ENCODE assay signal across 10 cellular contexts in genomic region chr12:10750385-10750727, GRCh38. TPM values are rescaled to one million over a fixed set of nuclear protein-coding genes. Genes with fewer than 3 reads are reported as not detected.
DNase-seq lines count a peak whose midpoint lies in the region; ATAC-seq and TF ChIP-seq lines count a peak whose summit lies in the region.
"Had no signal": no experiment of that assay in that cellular context is flagged by ENCODE, and none has a peak within 500 bp of the region (broad histone marks: within the 10 kb centered on the region; RNA-seq: fewer than 3 reads in every experiment).

No MANE protein-coding gene starts in this region.

- ATAC-seq in GM18907 (IDR thresholded peaks at IDR 0.05; ENCODE audit: unreplicated experiment) = peak; percentile 7
- ATAC-seq in gastrocnemius medialis = no peak
- ATAC-seq in GM21717 (IDR thresholded peaks at IDR 0.05; ENCODE audit: unreplicated experiment) = no peak

- H3K27me3 ChIP-seq in PC-9 (ENCODE audit: insufficient read depth, low read depth) (no peaks in the 10 kb centered on the region), dorsolateral prefrontal cortex (peaks cover 0 to 5% (median 0%) of the 10 kb centered on the region in 45 donors), gastrocnemius medialis (no peaks in the 10 kb centered on the region)

- no peaks in the 10 kb centered on the region for H3K79me2 ChIP-seq in PC-9 (ENCODE audit: low read depth)

- POLR2A ChIA-PET in PC-9 (lab: Charles Lee; ENCODE audit: unreplicated experiment) = interaction anchor here (0.6 kb wide), 1 partner anchor 10 kb away, joined by 7 read pairs; no protein-coding TSS in a partner anchor

- H3K36me3 ChIP-seq in PC-9 (ENCODE audit: low read depth) (no peaks in the 10 kb centered on the region), gastrocnemius medialis (no peaks in the 10 kb centered on the region)
- H3K36me3 ChIP-seq: esophagus muscularis mucosa had no signal

- H3F3A ChIP-seq in PC-9 (ENCODE audit: insufficient read depth, low read depth) = no peaks in the 10 kb centered on the region

- no TSS peak for BruUV-seq in PC-9 (replicated peaks; lab: Mats Ljungman, UMichigan)

- H2AFZ ChIP-seq in PC-9 = no peak overlapping the region

- H3K9me3 ChIP-seq in PC-9 (ENCODE audit: insufficient read depth, low read depth) = no peaks in the 10 kb centered on the region
- no peaks in the 10 kb centered on the region for H3K9me3 ChIP-seq in gastrocnemius medialis

- in situ Hi-C loops in gastrocnemius medialis (cut with MboI; ENCODE audit: low sequenced_read_pairs in 4 of 4) = loop anchor here (5.0 to 10.0 kb wide), 4 partner anchors 66 to 516 kb away; partner anchors contain the start of gene MAGOHB (in 3 of the 4)

- TF ChIP-seq POLR2A in gastrocnemius medialis (IDR thresholded peaks at IDR 0.05) = no peak

- peak overlapping the region; percentile 37 for H3K4me2 ChIP-seq in PC-9

- H4K20me1 ChIP-seq in PC-9 (ENCODE audit: insufficient read depth) = no peaks in the 10 kb centered on the region

- no peaks in the 10 kb centered on the region for H3K4me1 ChIP-seq in PC-9 (replicated peaks; ENCODE audit: insufficient read depth)
- H3K4me1 ChIP-seq in gastrocnemius medialis = peaks cover 0 to 5% of the 10 kb centered on the region in 2 donors

- intact Hi-C loops in PC-9 (cut with micrococcal nuclease; ENCODE audit: unreplicated experiment) = loop anchor here (1.0 to 10.0 kb wide), 9 partner anchors 27 to 716 kb away; partner anchors contain the start of genes CLEC9A, MAGOHB, STYK1 and YBX3
- intact Hi-C loops in dorsolateral prefrontal cortex (cut with DNase I) = loop anchor here in 1 of 2 donors (5.0 kb wide), 2 partner anchors 447 to 518 kb away; no protein-coding TSS in a partner anchor
- intact Hi-C loops in gastrocnemius medialis (cut with DNase I; ENCODE audit: low total_unique reads) = loop anchor here (1.0 to 5.0 kb wide), 4 partner anchors 27 to 137 kb away; partner anchors contain the start of genes MAGOHB, STYK1 and YBX3

- no peak overlapping the region for H3K4me3 ChIP-seq in PC-9
- peak overlapping the region in 51 of 59 donors; percentile 16 to 69 (median 52) for H3K4me3 ChIP-seq in dorsolateral prefrontal cortex
- peak overlapping the region in 3 of 4 donors; percentile 42 to 51 (median 50) for H3K4me3 ChIP-seq in gastrocnemius medialis

- H3K9me2 ChIP-seq in PC-9 (ENCODE audit: insufficient read depth) = no peaks in the 10 kb centered on the region

- TF ChIP-seq CTCF in PC-9 (conservative IDR thresholded peaks at IDR 0.05) = peak; percentile 35; the same call in 1 of the 2 replicates
- TF ChIP-seq CTCF in dorsolateral prefrontal cortex (IDR thresholded peaks at IDR 0.05 in 54 of 56, conservative IDR thresholded peaks at IDR 0.05 in 2 of 56; ENCODE audit: low read depth in 1 of 56, partially characterized antibody in 56 of 56) = peak in 29 of 56 donors; percentile 2 to 62 (median 15)
- TF ChIP-seq CTCF in gastrocnemius medialis (IDR thresholded peaks at IDR 0.05 in 4 of 5, conservative IDR thresholded peaks at IDR 0.05 in 1 of 5) = peak in 1 of 5 experiments; percentile 26

- H3K27ac ChIP-seq in PC-9 (no peak overlapping the region), dorsolateral prefrontal cortex (peak overlapping the region in 3 of 59 donors; percentile 6 to 57 (median 49)), gastrocnemius medialis (peak overlapping the region in 2 of 4 donors; percentile 50 to 72)

- CTCF ChIA-PET in PC-9 (lab: Charles Lee) = interaction anchor here (0.5 to 2.0 kb wide), 6 partner anchors 10 to 449 kb away, joined by 3 to 13 read pairs (median 4); no protein-coding TSS in a partner anchor

- DNase-seq in PC-9 (no peak), dorsolateral prefrontal cortex (no peak), gastrocnemius medialis (no peak), HuH-7 (ENCODE audit: low spot score) (no peak), SIG-M5 (lab: John Stamatoyannopoulos, UW) (no peak)

RNA-seq across cellular contexts. Expression of gene YBX3, which starts 27.2 kb away (rescaled TPM):
- total RNA-seq in PC-9 (2021) = 567 and 613 TPM in 2 replicates
- 100 to 1,000 TPM in 15 of 120 experiments, 10 to 100 TPM in 105; 12.9 to 192 (median 45.7) TPM for total RNA-seq in dorsolateral prefrontal cortex
- total RNA-seq in gastrocnemius medialis = 1,000 to 10,000 TPM; 3,451 to 6,393 (median 4,786) TPM

RNA-seq across cellular contexts. Expression of gene TAS2R7, which starts 52.1 kb away (rescaled TPM):
- not detected in 2 replicates for total RNA-seq in PC-9 (2021)
- 1 to 10 TPM in 64 of 120 experiments, under 1 TPM in 44, not detected in 12; 0.42 to 4.5 (median 1.1) TPM for total RNA-seq in dorsolateral prefrontal cortex
- total RNA-seq in gastrocnemius medialis = not detected
- total RNA-seq: bronchial epithelial cell, esophagus muscularis mucosa, M059J had no signal

RNA-seq across cellular contexts. Expression of gene TAS2R8, which starts 56.7 kb away (rescaled TPM):
- total RNA-seq in PC-9 (2021) (not detected in 2 replicates), dorsolateral prefrontal cortex (1 to 10 TPM in 60 of 120 experiments, under 1 TPM in 50, not detected in 10; 0.36 to 4.8 (median 1.2) TPM), gastrocnemius medialis (under 1 TPM in 1 of 4 donors, not detected in 3; 0.36 TPM)
- total RNA-seq: bronchial epithelial cell, esophagus muscularis mucosa, M059J had no signal

RNA-seq across cellular contexts. Expression of gene TAS2R9, which starts 59.6 kb away (rescaled TPM):
- total RNA-seq in PC-9 (2021) = not detected in 2 replicates
- total RNA-seq in dorsolateral prefrontal cortex = 1 to 10 TPM in 67 of 120 experiments, under 1 TPM in 46, not detected in 7; 0.42 to 3.6 (median 1.2) TPM
- 1 to 10 TPM in 1 of 4 donors, not detected in 3; 1.1 TPM for total RNA-seq in gastrocnemius medialis
- total RNA-seq: bronchial epithelial cell, esophagus muscularis mucosa, M059J had no signal
